20 cellular contexts compared by ENCODE assay signal in genomic region chr5:20524956-20525529, GRCh38.
"Had no signal": no experiment of that assay in that cellular context is flagged by ENCODE, and none has a peak within 500 bp of the region (broad histone marks: within the 10 kb centered on the region; RNA-seq: fewer than 3 reads in every experiment).

No MANE protein-coding gene starts in this region.

- H3K36me3 ChIP-seq: right atrium auricular region, tibial nerve, vagina had no signal

- H3K27ac ChIP-seq: right atrium auricular region, tibial nerve, vagina had no signal

- H3K27me3 Mint-ChIP-seq: activated B cell treated with CpG ODN at 0.5 μM for 24 hours; activated CD8-positive, alpha-beta T cell treated with anti-CD3 and anti-CD28 coated beads for 36 hours; activated naive CD4-positive, alpha-beta T cell treated with anti-CD3 and anti-CD28 coated beads, Interleukin-2, amount 50 U/mL, for 24 hours; naive thymus-derived CD8-positive, alpha-beta T cell had no signal

- H3K27me3 ChIP-seq: right atrium auricular region, tibial nerve, vagina had no signal

- DNase-seq: activated B cell treated with CpG ODN at 0.5 μM for 24 hours; activated CD4-positive, alpha-beta T cell treated with anti-CD3 and anti-CD28 coated beads for 48 hours; activated CD8-positive, alpha-beta memory T cell treated with anti-CD3 and anti-CD28 coated beads, Interleukin-2, amount 50 U/mL, for 4 hours; activated CD8-positive, alpha-beta T cell treated with anti-CD3 and anti-CD28 coated beads for 36 hours; activated effector memory CD4-positive, alpha-beta T cell treated with anti-CD3 and anti-CD28 coated beads, Interleukin-2, amount 50 U/mL, for 16 hours; activated T-cell treated with anti-CD3 and anti-CD28 coated beads, Interleukin-2, amount 50 U/mL, for 48 hours; amygdala; kidney glomerular epithelial cell; left ventricle myocardium superior; mesenchymal stem cell; naive thymus-derived CD8-positive, alpha-beta T cell; small intestine; stimulated activated CD4-positive, alpha-beta T cell treated with anti-CD3 and anti-CD28 coated beads, Interleukin-4, amount 100 ng/mL, for 24 hours; stimulated activated naive CD4-positive, alpha-beta T cell treated with Interleukin-2 at 50 U/mL for 16 hours; substantia nigra; T-helper 2 cell had no signal

- H3K4me3 Mint-ChIP-seq: activated B cell treated with CpG ODN at 0.5 μM for 24 hours; activated CD8-positive, alpha-beta T cell treated with anti-CD3 and anti-CD28 coated beads for 36 hours; activated naive CD4-positive, alpha-beta T cell treated with anti-CD3 and anti-CD28 coated beads, Interleukin-2, amount 50 U/mL, for 24 hours; naive thymus-derived CD8-positive, alpha-beta T cell had no signal

- H3K4me3 ChIP-seq: right atrium auricular region, tibial nerve, vagina had no signal

- H3K4me1 Mint-ChIP-seq: activated B cell treated with CpG ODN at 0.5 μM for 24 hours; activated naive CD4-positive, alpha-beta T cell treated with anti-CD3 and anti-CD28 coated beads, Interleukin-2, amount 50 U/mL, for 24 hours; naive thymus-derived CD8-positive, alpha-beta T cell had no signal

- H3K4me1 ChIP-seq: right atrium auricular region, tibial nerve, vagina had no signal

- H3K27ac Mint-ChIP-seq: activated B cell treated with CpG ODN at 0.5 μM for 24 hours; activated CD8-positive, alpha-beta T cell treated with anti-CD3 and anti-CD28 coated beads for 36 hours; activated naive CD4-positive, alpha-beta T cell treated with anti-CD3 and anti-CD28 coated beads, Interleukin-2, amount 50 U/mL, for 24 hours; naive thymus-derived CD8-positive, alpha-beta T cell had no signal

- ATAC-seq: activated CD8-positive, alpha-beta T cell treated with anti-CD3 and anti-CD28 coated beads for 36 hours; left ventricle myocardium superior; naive thymus-derived CD8-positive, alpha-beta T cell had no signal

- H3K36me3 Mint-ChIP-seq: activated naive CD4-positive, alpha-beta T cell treated with anti-CD3 and anti-CD28 coated beads, Interleukin-2, amount 50 U/mL, for 24 hours; naive thymus-derived CD8-positive, alpha-beta T cell had no signal

- H3K9me3 ChIP-seq: right atrium auricular region, vagina had no signal
